Comparison of ENCODE assay signal across 1 cellular context in the genomic region with DNA sequence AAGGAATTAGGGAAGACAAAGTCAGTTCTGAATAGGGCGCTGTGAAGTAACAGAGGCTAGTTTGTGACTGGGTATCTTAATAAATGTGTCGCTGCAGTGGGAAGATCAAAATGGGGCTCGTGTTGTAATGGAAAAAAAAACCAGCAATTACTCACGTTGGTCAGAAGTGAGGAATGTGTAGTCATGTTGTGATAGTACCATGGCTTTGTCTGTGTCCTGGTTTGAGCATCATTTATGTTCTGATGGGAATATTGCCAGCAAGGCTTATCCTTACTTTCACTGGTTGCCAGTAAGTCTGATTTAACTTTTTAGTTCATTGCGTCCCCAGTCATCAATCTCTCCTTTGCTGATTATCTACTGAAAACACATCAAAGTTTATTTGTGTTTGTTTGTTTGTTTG.
TF ChIP-seq lines count a peak whose summit lies in the region.

No MANE protein-coding gene starts in this region.

TF ChIP-seq in GM23338, 12 proteins besides CTCF, POLR2A, EP300 and RAD21 (continued from another document):
- no peak for TF ChIP-seq ETS1 (IDR thresholded peaks at IDR 0.05)
